In the genomic region with DNA sequence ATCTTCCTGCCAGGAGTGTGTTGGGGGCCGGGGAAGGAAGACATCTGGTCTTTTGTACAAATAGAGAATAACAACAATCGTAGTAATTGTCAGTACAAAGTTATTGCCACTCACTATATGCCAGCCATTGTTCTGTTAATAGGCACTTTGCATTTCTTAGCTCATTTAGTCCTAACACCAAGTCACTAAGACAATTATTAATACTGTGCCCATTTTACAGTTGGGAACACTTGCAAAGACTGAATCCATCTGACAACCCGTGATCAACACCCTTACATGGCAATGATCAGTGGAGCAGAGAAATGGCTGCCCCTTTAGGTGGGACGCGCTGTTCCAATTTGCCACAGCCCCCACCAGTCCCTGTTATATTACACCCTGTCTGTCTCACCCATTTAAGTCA, we compare ENCODE assay signal across 9 cellular contexts.
"Had no signal": no experiment of that assay in that cellular context is flagged by ENCODE, and none has a peak within 500 bp of the region (broad histone marks: within the 10 kb centered on the region; RNA-seq: fewer than 3 reads in every experiment).

No MANE protein-coding gene starts in this region.

- H3K9ac ChIP-seq: KMS-11 had no signal

- DNase-seq: GOT3, H9, HCEC 1CT, IMR-90, Karpas-422, KBM-7 had no signal

- H3K4me2 ChIP-seq: KMS-11 had no signal

- H3K4me3 Mint-ChIP-seq: H9 had no signal

- H3K27ac ChIP-seq: HL-60, KMS-11 had no signal

- H3K9me3 Mint-ChIP-seq: H9 had no signal

- FAIRE-seq: H54 had no signal
